ENCODE assay signal across 8 cellular contexts in genomic region chr1:185314416-185314815, GRCh38. TPM values are rescaled to one million over a fixed set of nuclear protein-coding genes. Genes with fewer than 3 reads are reported as not detected.
DNase-seq lines count a peak whose midpoint lies in the region; ATAC-seq and TF ChIP-seq lines count a peak whose summit lies in the region.

No MANE protein-coding gene starts in this region.

- peaks cover 17% of the 10 kb centered on the region for H3K4me1 Mint-ChIP-seq in Caco-2 (ENCODE audit: low read depth, unreplicated experiment)
- H3K4me1 Mint-ChIP-seq in naive thymus-derived CD8-positive, alpha-beta T cell, result peaks cover 27 to 67% (median 63%) of the 10 kb centered on the region in 4 donors

- H3K9me3 ChIP-seq in Caco-2 (no peaks in the 10 kb centered on the region), MG63 (no peaks in the 10 kb centered on the region)

- peak overlapping the region; percentile 14 for H3K27ac Mint-ChIP-seq in Caco-2 (ENCODE audit: unreplicated experiment)
- peak overlapping the region in 8 of 10 donors; percentile 0 to 66 (median 37) for H3K27ac Mint-ChIP-seq in naive thymus-derived CD8-positive, alpha-beta T cell

- intact Hi-C loops in Caco-2 (cut with micrococcal nuclease; ENCODE audit: unreplicated experiment), result loop anchor here (10.0 kb wide), 1 partner anchor 110 kb away; no protein-coding TSS in a partner anchor

- POLR2A ChIA-PET in Caco-2 (lab: Charles Lee), result no interaction called here
- POLR2A ChIA-PET in naive thymus-derived CD8-positive, alpha-beta T cell (lab: Charles Lee), result interaction anchor here (0.9 to 1.7 kb wide), 6 partner anchors 29 to 379 kb away, joined by 3 to 6 read pairs (median 4); no protein-coding TSS in a partner anchor

- H3K4me3 Mint-ChIP-seq in Caco-2 (ENCODE audit: unreplicated experiment), result peak overlapping the region; percentile 93
- H3K4me3 Mint-ChIP-seq in naive thymus-derived CD8-positive, alpha-beta T cell, result peak overlapping the region; percentile 91 to 99 (median 96)

- peaks cover 1% of the 10 kb centered on the region; the same call in 1 of the 2 replicates for H3K36me3 ChIP-seq in Caco-2 (ENCODE audit: control insufficient read depth, insufficient read depth, low read length)
- H3K36me3 ChIP-seq in MG63, result peaks cover 24% of the 10 kb centered on the region

- DNase-seq in Caco-2 (no peak), MG63 (no peak), choroid plexus epithelial cell (ENCODE audit: low read depth) (peak; percentile 9), NCI-H187 (lab: John Stamatoyannopoulos, UW) (no peak), GM13976 (ENCODE audit: low spot score) (no peak), mesenteric fat pad (ENCODE audit: low spot score) (no peak), SHP77 treated with DMSO at 0.1 percent for 48 hours (lab: John Stamatoyannopoulos, UW) (no peak)
- no peak for DNase-seq in naive thymus-derived CD8-positive, alpha-beta T cell

- peaks cover 37% of the 10 kb centered on the region for H3K36me3 Mint-ChIP-seq in Caco-2 (ENCODE audit: insufficient read depth, unreplicated experiment)
- peaks cover 0 to 17% (median 0%) of the 10 kb centered on the region in 3 donors for H3K36me3 Mint-ChIP-seq in naive thymus-derived CD8-positive, alpha-beta T cell

- in situ Hi-C loops in GM13976 (cut with MboI; ENCODE audit: low sequenced_read_pairs, unreplicated experiment), result loop anchor here (10.0 kb wide), 1 partner anchor 360 kb away; no protein-coding TSS in a partner anchor

- BruUV-seq in Caco-2 (replicated peaks; lab: Mats Ljungman, UMichigan), result no TSS peak

- H3K4me1 ChIP-seq in Caco-2, result peaks cover 21% of the 10 kb centered on the region; the same call in 1 of the 2 replicates

- no peak for ATAC-seq in naive thymus-derived CD8-positive, alpha-beta T cell

- H3K27me3 Mint-ChIP-seq in Caco-2 (ENCODE audit: insufficient read depth, unreplicated experiment), result no peaks in the 10 kb centered on the region
- H3K27me3 Mint-ChIP-seq in naive thymus-derived CD8-positive, alpha-beta T cell, result no peaks in the 10 kb centered on the region

- no peaks in the 10 kb centered on the region for H3K27me3 ChIP-seq in Caco-2 (replicated peaks; ENCODE audit: control insufficient read depth, insufficient read depth, low read length)
- no peaks in the 10 kb centered on the region for H3K27me3 ChIP-seq in MG63

- H3K4me3 ChIP-seq in Caco-2 (ENCODE audit: low read depth, low read length), result no peak overlapping the region
- peak overlapping the region; percentile 73 for H3K4me3 ChIP-seq in MG63
- no peak overlapping the region for H3K4me3 ChIP-seq in choroid plexus epithelial cell (ENCODE audit: low read depth, low read length)

- CTCF ChIA-PET in Caco-2 (lab: Charles Lee), result no interaction called here

- no peaks in the 10 kb centered on the region for H3K9me3 Mint-ChIP-seq in Caco-2 (ENCODE audit: unreplicated experiment)
- H3K9me3 Mint-ChIP-seq in naive thymus-derived CD8-positive, alpha-beta T cell, result no peaks in the 10 kb centered on the region

- no peak for TF ChIP-seq CTCF in Caco-2 (IDR thresholded peaks at IDR 0.05; ENCODE audit: insufficient read depth in 1 of 2, low read depth in 1 of 2, low read length in 1 of 2, severe bottlenecking in 1 of 2, unreplicated experiment in 1 of 2)
- no peak for TF ChIP-seq CTCF in choroid plexus epithelial cell (conservative IDR thresholded peaks at IDR 0.05; ENCODE audit: low read depth, low read length)
- TF ChIP-seq CTCF in GM13976 (IDR thresholded peaks at IDR 0.05; ENCODE audit: borderline replicate concordance, control extremely low read depth, extremely low read depth, insufficient read depth, missing control alignments), result no peak

RNA-seq across cellular contexts. Expression of gene IVNS1ABP, which starts 2.6 kb away (rescaled TPM):
- total RNA-seq in Caco-2 (2022) (72.4 and 74.5 TPM in 2 replicates), mesenteric fat pad (139 TPM)
- total RNA-seq in MG63 (2014; rRNA removed; shearing (Covaris generic); ENCODE audit: low replicate concordance), result 28.5 and 32.5 TPM in 2 replicates
- total RNA-seq in naive thymus-derived CD8-positive, alpha-beta T cell, result 100 to 1,000 TPM; 160 to 164 TPM
- polyA plus RNA-seq in naive thymus-derived CD8-positive, alpha-beta T cell, result 10 to 100 TPM; 44.8 to 55.1 (median 48.5) TPM
